Comparison of ENCODE assay signal across 1 cellular context in the genomic region with DNA sequence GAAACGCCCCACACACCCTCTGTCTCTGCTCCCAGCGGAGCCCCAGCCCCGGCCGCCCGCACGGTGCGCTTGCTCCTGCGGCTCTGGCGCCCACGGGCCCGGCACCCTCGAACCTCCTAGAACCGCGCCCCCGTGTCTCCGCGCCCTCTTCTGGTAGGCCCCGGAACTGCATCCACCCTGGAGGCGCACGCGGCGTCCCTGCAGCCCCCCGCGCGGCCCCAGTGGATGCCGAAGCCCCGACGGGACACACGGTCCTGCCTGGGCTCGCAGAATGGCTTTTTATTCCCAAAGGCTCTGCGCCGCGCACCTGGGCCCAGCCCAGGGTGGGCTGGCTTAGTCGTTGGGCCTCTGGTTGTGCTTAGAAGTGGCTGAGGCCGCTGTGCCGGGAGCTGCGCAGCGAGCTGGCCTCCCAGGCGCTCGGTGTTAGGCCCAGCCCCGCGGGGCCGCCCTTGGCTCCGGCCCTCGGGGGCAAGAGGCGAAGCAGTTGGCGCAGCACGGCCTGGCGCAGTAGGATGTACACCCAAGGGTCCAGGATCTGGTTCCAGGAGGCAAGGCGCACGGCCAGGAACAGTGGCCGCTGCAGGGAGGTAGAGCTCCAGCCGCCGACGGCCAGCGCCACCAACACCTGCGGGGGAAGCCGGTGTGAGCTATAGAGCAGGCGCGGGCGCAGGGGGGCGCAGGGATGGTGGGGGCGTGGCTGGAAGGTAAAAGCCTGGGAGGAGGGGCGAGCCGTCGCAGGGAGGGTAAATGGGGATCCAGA.
TF ChIP-seq lines count a peak whose summit lies in the region.

No MANE protein-coding gene starts in this region.

TF ChIP-seq in HepG2, 621 proteins besides CTCF, POLR2A, EP300 and RAD21 (continued from another document and continues in another):
- TF ChIP-seq, protein P1, sequence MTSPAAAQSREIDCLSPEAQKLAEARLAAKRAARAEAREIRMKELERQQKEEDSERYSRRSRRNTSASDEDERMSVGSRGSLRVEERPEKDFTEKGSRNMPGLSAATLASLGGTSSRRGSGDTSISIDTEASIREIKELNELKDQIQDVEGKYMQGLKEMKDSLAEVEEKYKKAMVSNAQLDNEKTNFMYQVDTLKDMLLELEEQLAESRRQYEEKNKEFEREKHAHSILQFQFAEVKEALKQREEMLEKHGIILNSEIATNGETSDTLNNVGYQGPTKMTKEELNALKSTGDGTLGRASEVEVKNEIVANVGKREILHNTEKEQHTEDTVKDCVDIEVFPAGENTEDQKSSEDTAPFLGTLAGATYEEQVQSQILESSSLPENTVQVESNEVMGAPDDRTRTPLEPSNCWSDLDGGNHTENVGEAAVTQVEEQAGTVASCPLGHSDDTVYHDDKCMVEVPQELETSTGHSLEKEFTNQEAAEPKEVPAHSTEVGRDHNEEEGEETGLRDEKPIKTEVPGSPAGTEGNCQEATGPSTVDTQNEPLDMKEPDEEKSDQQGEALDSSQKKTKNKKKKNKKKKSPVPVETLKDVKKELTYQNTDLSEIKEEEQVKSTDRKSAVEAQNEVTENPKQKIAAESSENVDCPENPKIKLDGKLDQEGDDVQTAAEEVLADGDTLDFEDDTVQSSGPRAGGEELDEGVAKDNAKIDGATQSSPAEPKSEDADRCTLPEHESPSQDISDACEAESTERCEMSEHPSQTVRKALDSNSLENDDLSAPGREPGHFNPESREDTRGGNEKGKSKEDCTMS (CRISPR knock-in tag; conservative IDR thresholded peaks at IDR 0.05): no peak
- TF ChIP-seq ZNF557 (CRISPR knock-in tag; IDR thresholded peaks at IDR 0.05) (no peak), GTF3A (CRISPR knock-in tag; conservative IDR thresholded peaks at IDR 0.05) (no peak), ZFP82 (CRISPR knock-in tag; IDR thresholded peaks at IDR 0.05; ENCODE audit: borderline replicate concordance) (no peak), ZNF644 (CRISPR knock-in tag; IDR thresholded peaks at IDR 0.05; ENCODE audit: low read depth) (no peak), ZNF530 (CRISPR knock-in tag; IDR thresholded peaks at IDR 0.05; ENCODE audit: low read depth) (no peak), ZNF562 (CRISPR knock-in tag; IDR thresholded peaks at IDR 0.05; ENCODE audit: borderline replicate concordance) (no peak), ZNF558 (CRISPR knock-in tag; IDR thresholded peaks at IDR 0.05; ENCODE audit: borderline replicate concordance) (no peak), DMAP1 (CRISPR knock-in tag; IDR thresholded peaks at IDR 0.05) (no peak), ZNF335 (CRISPR knock-in tag; IDR thresholded peaks at IDR 0.05) (no peak), HNRNPK (IDR thresholded peaks at IDR 0.05; ENCODE audit: low read depth, low read length, poor library complexity, severe bottlenecking) (peak; percentile 51), ZNF326 (CRISPR knock-in tag; IDR thresholded peaks at IDR 0.05; ENCODE audit: borderline replicate concordance) (no peak), FIP1L1 (IDR thresholded peaks at IDR 0.05; ENCODE audit: borderline replicate concordance, insufficient read depth, low read depth, low read length) (no peak), SALL1 (CRISPR knock-in tag; IDR thresholded peaks at IDR 0.05) (peak; percentile 23; the same call in 1 of the 2 replicates), ZNF766 (CRISPR knock-in tag; IDR thresholded peaks at IDR 0.05; ENCODE audit: borderline replicate concordance) (no peak), ZNF570 (CRISPR knock-in tag; IDR thresholded peaks at IDR 0.05; ENCODE audit: borderline replicate concordance) (no peak), KDM2A (CRISPR knock-in tag; IDR thresholded peaks at IDR 0.05; ENCODE audit: borderline replicate concordance, low read depth) (peak; percentile 98), MAFK (conservative IDR thresholded peaks at IDR 0.05 in 1 of 2, IDR thresholded peaks at IDR 0.05 in 1 of 2; ENCODE audit: low read length in 2 of 2) (no peak), NR2F6 (IDR thresholded peaks at IDR 0.05) (no peak), NR2F6 (CRISPR knock-in tag; IDR thresholded peaks at IDR 0.05) (0 out of 2 replicates have a peak, but pooled peaks have one; percentile 26), SNRNP70 (IDR thresholded peaks at IDR 0.05; ENCODE audit: low read depth, low read length) (no peak), ZNF703 (CRISPR knock-in tag; IDR thresholded peaks at IDR 0.05; ENCODE audit: borderline replicate concordance) (no peak), BRD4 (CRISPR knock-in tag; IDR thresholded peaks at IDR 0.05) (no peak), HIVEP1 (CRISPR knock-in tag; IDR thresholded peaks at IDR 0.05) (peak; percentile 61; the same call in 1 of the 2 replicates), GTF2F1 (IDR thresholded peaks at IDR 0.05; ENCODE audit: low read length) (no peak), RELA (CRISPR knock-in tag; IDR thresholded peaks at IDR 0.05) (no peak), IKZF4 (CRISPR knock-in tag; IDR thresholded peaks at IDR 0.05; ENCODE audit: borderline replicate concordance, low read depth, not compliant biosample characterization) (no peak), PCBP2 (optimal IDR thresholded peaks at IDR 0.05; ENCODE audit: low read depth, low read length, poor library complexity, severe bottlenecking) (no peak), ZNF253 (CRISPR knock-in tag; IDR thresholded peaks at IDR 0.05; ENCODE audit: borderline replicate concordance) (no peak), ZNF780A (CRISPR knock-in tag; IDR thresholded peaks at IDR 0.05) (no peak), ZNF337 (CRISPR knock-in tag; IDR thresholded peaks at IDR 0.05; ENCODE audit: borderline replicate concordance, low read depth) (no peak), ZNF790 (CRISPR knock-in tag; IDR thresholded peaks at IDR 0.05; ENCODE audit: borderline replicate concordance) (no peak), ZNF225 (CRISPR knock-in tag; IDR thresholded peaks at IDR 0.05) (no peak), TBX2 (CRISPR knock-in tag; IDR thresholded peaks at IDR 0.05; ENCODE audit: borderline replicate concordance) (no peak), TP53 (CRISPR knock-in tag; conservative IDR thresholded peaks at IDR 0.05) (no peak), ZBTB3 (CRISPR knock-in tag; IDR thresholded peaks at IDR 0.05; ENCODE audit: borderline replicate concordance, low read depth) (no peak), PRPF4 (IDR thresholded peaks at IDR 0.05; ENCODE audit: low read depth, low read length, poor library complexity, severe bottlenecking) (no peak), REXO4 (CRISPR knock-in tag; IDR thresholded peaks at IDR 0.05; ENCODE audit: borderline replicate concordance) (no peak)
- TF ChIP-seq, protein P2, sequence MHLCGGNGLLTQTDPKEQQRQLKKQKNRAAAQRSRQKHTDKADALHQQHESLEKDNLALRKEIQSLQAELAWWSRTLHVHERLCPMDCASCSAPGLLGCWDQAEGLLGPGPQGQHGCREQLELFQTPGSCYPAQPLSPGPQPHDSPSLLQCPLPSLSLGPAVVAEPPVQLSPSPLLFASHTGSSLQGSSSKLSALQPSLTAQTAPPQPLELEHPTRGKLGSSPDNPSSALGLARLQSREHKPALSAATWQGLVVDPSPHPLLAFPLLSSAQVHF (CRISPR knock-in tag; IDR thresholded peaks at IDR 0.05): no peak
- TF ChIP-seq, protein P3, sequence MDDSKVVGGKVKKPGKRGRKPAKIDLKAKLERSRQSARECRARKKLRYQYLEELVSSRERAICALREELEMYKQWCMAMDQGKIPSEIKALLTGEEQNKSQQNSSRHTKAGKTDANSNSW (CRISPR knock-in tag; IDR thresholded peaks at IDR 0.05; ENCODE audit: borderline replicate concordance): no peak
- TF ChIP-seq, protein P4, sequence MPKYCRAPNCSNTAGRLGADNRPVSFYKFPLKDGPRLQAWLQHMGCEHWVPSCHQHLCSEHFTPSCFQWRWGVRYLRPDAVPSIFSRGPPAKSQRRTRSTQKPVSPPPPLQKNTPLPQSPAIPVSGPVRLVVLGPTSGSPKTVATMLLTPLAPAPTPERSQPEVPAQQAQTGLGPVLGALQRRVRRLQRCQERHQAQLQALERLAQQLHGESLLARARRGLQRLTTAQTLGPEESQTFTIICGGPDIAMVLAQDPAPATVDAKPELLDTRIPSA (CRISPR knock-in tag; IDR thresholded peaks at IDR 0.05; ENCODE audit: borderline replicate concordance): no peak
- TF ChIP-seq, protein P5, sequence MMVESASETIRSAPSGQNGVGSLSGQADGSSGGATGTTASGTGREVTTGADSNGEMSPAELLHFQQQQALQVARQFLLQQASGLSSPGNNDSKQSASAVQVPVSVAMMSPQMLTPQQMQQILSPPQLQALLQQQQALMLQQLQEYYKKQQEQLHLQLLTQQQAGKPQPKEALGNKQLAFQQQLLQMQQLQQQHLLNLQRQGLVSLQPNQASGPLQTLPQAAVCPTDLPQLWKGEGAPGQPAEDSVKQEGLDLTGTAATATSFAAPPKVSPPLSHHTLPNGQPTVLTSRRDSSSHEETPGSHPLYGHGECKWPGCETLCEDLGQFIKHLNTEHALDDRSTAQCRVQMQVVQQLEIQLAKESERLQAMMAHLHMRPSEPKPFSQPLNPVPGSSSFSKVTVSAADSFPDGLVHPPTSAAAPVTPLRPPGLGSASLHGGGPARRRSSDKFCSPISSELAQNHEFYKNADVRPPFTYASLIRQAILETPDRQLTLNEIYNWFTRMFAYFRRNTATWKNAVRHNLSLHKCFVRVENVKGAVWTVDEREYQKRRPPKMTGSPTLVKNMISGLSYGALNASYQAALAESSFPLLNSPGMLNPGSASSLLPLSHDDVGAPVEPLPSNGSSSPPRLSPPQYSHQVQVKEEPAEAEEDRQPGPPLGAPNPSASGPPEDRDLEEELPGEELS (CRISPR knock-in tag; IDR thresholded peaks at IDR 0.05): no peak
- TF ChIP-seq, protein P6, sequence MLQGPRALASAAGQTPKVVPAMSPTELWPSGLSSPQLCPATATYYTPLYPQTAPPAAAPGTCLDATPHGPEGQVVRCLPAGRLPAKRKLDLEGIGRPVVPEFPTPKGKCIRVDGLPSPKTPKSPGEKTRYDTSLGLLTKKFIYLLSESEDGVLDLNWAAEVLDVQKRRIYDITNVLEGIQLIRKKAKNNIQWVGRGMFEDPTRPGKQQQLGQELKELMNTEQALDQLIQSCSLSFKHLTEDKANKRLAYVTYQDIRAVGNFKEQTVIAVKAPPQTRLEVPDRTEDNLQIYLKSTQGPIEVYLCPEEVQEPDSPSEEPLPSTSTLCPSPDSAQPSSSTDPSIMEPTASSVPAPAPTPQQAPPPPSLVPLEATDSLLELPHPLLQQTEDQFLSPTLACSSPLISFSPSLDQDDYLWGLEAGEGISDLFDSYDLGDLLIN (CRISPR knock-in tag; IDR thresholded peaks at IDR 0.05; ENCODE audit: borderline replicate concordance): 0 out of 2 replicates have a peak, but pooled peaks have one; percentile 34
- TF ChIP-seq, protein P7, sequence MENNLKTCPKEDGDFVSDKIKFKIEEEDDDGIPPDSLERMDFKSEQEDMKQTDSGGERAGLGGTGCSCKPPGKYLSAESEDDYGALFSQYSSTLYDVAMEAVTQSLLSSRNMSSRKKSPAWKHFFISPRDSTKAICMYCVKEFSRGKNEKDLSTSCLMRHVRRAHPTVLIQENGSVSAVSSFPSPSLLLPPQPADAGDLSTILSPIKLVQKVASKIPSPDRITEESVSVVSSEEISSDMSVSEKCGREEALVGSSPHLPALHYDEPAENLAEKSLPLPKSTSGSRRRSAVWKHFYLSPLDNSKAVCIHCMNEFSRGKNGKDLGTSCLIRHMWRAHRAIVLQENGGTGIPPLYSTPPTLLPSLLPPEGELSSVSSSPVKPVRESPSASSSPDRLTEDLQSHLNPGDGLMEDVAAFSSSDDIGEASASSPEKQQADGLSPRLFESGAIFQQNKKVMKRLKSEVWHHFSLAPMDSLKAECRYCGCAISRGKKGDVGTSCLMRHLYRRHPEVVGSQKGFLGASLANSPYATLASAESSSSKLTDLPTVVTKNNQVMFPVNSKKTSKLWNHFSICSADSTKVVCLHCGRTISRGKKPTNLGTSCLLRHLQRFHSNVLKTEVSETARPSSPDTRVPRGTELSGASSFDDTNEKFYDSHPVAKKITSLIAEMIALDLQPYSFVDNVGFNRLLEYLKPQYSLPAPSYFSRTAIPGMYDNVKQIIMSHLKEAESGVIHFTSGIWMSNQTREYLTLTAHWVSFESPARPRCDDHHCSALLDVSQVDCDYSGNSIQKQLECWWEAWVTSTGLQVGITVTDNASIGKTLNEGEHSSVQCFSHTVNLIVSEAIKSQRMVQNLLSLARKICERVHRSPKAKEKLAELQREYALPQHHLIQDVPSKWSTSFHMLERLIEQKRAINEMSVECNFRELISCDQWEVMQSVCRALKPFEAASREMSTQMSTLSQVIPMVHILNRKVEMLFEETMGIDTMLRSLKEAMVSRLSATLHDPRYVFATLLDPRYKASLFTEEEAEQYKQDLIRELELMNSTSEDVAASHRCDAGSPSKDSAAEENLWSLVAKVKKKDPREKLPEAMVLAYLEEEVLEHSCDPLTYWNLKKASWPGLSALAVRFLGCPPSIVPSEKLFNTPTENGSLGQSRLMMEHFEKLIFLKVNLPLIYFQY (CRISPR knock-in tag; IDR thresholded peaks at IDR 0.05; ENCODE audit: borderline replicate concordance): no peak
- TF ChIP-seq, protein P8, sequence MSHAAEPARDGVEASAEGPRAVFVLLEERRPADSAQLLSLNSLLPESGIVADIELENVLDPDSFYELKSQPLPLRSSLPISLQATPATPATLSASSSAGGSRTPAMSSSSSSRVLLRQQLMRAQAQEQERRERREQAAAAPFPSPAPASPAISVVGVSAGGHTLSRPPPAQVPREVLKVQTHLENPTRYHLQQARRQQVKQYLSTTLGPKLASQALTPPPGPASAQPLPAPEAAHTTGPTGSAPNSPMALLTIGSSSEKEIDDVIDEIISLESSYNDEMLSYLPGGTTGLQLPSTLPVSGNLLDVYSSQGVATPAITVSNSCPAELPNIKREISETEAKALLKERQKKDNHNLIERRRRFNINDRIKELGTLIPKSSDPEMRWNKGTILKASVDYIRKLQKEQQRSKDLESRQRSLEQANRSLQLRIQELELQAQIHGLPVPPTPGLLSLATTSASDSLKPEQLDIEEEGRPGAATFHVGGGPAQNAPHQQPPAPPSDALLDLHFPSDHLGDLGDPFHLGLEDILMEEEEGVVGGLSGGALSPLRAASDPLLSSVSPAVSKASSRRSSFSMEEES (CRISPR knock-in tag; IDR thresholded peaks at IDR 0.05): no peak
- TF ChIP-seq, protein P9, sequence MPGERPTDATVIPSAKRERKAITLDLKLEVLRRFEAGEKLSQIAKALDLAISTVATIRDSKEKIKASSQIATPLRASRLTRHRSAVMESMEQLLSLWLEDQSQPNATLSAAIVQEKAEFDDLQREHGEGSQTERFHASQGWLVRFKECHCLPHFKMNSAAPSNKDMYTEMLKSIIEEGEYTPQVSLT (CRISPR knock-in tag; IDR thresholded peaks at IDR 0.05; ENCODE audit: borderline replicate concordance, low read depth): no peak
- TF ChIP-seq, protein P10, sequence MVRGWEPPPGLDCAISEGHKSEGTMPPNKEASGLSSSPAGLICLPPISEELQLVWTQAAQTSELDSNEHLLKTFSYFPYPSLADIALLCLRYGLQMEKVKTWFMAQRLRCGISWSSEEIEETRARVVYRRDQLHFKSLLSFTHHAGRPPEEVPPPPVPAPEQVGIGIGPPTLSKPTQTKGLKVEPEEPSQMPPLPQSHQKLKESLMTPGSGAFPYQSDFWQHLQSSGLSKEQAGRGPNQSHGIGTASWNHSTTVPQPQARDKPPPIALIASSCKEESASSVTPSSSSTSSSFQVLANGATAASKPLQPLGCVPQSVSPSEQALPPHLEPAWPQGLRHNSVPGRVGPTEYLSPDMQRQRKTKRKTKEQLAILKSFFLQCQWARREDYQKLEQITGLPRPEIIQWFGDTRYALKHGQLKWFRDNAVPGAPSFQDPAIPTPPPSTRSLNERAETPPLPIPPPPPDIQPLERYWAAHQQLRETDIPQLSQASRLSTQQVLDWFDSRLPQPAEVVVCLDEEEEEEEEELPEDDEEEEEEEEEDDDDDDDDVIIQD (CRISPR knock-in tag; IDR thresholded peaks at IDR 0.05; ENCODE audit: low read depth): no peak
